In genomic region chr10:88117869-88118632, GRCh38 we compare ENCODE assay signal across 1 cellular context.
TF ChIP-seq lines count a peak whose summit lies in the region.

No MANE protein-coding gene starts in this region.

TF ChIP-seq in GM23338, 12 proteins besides CTCF, POLR2A, EP300 and RAD21 (continued from another document):
- TF ChIP-seq, protein P1, sequence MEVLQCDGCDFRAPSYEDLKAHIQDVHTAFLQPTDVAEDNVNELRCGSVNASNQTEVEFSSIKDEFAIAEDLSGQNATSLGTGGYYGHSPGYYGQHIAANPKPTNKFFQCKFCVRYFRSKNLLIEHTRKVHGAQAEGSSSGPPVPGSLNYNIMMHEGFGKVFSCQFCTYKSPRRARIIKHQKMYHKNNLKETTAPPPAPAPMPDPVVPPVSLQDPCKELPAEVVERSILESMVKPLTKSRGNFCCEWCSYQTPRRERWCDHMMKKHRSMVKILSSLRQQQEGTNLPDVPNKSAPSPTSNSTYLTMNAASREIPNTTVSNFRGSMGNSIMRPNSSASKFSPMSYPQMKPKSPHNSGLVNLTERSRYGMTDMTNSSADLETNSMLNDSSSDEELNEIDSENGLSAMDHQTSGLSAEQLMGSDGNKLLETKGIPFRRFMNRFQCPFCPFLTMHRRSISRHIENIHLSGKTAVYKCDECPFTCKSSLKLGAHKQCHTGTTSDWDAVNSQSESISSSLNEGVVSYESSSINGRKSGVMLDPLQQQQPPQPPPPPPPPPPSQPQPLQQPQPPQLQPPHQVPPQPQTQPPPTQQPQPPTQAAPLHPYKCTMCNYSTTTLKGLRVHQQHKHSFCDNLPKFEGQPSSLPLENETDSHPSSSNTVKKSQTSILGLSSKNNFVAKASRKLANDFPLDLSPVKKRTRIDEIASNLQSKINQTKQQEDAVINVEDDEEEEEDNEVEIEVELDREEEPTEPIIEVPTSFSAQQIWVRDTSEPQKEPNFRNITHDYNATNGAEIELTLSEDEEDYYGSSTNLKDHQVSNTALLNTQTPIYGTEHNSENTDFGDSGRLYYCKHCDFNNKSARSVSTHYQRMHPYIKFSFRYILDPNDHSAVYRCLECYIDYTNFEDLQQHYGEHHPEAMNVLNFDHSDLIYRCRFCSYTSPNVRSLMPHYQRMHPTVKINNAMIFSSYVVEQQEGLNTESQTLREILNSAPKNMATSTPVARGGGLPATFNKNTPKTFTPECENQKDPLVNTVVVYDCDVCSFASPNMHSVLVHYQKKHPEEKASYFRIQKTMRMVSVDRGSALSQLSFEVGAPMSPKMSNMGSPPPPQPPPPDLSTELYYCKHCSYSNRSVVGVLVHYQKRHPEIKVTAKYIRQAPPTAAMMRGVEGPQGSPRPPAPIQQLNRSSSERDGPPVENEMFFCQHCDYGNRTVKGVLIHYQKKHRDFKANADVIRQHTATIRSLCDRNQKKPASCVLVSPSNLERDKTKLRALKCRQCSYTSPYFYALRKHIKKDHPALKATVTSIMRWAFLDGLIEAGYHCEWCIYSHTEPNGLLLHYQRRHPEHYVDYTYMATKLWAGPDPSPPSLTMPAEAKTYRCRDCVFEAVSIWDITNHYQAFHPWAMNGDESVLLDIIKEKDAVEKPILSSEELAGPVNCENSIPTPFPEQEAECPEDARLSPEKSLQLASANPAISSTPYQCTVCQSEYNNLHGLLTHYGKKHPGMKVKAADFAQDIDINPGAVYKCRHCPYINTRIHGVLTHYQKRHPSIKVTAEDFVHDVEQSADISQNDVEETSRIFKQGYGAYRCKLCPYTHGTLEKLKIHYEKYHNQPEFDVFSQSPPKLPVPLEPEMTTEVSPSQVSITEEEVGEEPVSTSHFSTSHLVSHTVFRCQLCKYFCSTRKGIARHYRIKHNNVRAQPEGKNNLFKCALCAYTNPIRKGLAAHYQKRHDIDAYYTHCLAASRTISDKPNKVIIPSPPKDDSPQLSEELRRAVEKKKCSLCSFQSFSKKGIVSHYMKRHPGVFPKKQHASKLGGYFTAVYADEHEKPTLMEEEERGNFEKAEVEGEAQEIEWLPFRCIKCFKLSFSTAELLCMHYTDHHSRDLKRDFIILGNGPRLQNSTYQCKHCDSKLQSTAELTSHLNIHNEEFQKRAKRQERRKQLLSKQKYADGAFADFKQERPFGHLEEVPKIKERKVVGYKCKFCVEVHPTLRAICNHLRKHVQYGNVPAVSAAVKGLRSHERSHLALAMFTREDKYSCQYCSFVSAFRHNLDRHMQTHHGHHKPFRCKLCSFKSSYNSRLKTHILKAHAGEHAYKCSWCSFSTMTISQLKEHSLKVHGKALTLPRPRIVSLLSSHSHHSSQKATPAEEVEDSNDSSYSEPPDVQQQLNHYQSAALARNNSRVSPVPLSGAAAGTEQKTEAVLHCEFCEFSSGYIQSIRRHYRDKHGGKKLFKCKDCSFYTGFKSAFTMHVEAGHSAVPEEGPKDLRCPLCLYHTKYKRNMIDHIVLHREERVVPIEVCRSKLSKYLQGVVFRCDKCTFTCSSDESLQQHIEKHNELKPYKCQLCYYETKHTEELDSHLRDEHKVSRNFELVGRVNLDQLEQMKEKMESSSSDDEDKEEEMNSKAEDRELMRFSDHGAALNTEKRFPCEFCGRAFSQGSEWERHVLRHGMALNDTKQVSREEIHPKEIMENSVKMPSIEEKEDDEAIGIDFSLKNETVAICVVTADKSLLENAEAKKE (CRISPR knock-in tag; IDR thresholded peaks at IDR 0.05), result no peak
- TF ChIP-seq ETS1 (IDR thresholded peaks at IDR 0.05), result no peak
- TF ChIP-seq JUNB (IDR thresholded peaks at IDR 0.05; ENCODE audit: unreplicated experiment), result no peak
- TF ChIP-seq, protein P2, sequence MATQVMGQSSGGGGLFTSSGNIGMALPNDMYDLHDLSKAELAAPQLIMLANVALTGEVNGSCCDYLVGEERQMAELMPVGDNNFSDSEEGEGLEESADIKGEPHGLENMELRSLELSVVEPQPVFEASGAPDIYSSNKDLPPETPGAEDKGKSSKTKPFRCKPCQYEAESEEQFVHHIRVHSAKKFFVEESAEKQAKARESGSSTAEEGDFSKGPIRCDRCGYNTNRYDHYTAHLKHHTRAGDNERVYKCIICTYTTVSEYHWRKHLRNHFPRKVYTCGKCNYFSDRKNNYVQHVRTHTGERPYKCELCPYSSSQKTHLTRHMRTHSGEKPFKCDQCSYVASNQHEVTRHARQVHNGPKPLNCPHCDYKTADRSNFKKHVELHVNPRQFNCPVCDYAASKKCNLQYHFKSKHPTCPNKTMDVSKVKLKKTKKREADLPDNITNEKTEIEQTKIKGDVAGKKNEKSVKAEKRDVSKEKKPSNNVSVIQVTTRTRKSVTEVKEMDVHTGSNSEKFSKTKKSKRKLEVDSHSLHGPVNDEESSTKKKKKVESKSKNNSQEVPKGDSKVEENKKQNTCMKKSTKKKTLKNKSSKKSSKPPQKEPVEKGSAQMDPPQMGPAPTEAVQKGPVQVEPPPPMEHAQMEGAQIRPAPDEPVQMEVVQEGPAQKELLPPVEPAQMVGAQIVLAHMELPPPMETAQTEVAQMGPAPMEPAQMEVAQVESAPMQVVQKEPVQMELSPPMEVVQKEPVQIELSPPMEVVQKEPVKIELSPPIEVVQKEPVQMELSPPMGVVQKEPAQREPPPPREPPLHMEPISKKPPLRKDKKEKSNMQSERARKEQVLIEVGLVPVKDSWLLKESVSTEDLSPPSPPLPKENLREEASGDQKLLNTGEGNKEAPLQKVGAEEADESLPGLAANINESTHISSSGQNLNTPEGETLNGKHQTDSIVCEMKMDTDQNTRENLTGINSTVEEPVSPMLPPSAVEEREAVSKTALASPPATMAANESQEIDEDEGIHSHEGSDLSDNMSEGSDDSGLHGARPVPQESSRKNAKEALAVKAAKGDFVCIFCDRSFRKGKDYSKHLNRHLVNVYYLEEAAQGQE (IDR thresholded peaks at IDR 0.05; ENCODE audit: unreplicated experiment), result no peak
- TF ChIP-seq STAT1 (IDR thresholded peaks at IDR 0.05; ENCODE audit: unreplicated experiment), result no peak
